8 cellular contexts compared by ENCODE assay signal in the genomic region with DNA sequence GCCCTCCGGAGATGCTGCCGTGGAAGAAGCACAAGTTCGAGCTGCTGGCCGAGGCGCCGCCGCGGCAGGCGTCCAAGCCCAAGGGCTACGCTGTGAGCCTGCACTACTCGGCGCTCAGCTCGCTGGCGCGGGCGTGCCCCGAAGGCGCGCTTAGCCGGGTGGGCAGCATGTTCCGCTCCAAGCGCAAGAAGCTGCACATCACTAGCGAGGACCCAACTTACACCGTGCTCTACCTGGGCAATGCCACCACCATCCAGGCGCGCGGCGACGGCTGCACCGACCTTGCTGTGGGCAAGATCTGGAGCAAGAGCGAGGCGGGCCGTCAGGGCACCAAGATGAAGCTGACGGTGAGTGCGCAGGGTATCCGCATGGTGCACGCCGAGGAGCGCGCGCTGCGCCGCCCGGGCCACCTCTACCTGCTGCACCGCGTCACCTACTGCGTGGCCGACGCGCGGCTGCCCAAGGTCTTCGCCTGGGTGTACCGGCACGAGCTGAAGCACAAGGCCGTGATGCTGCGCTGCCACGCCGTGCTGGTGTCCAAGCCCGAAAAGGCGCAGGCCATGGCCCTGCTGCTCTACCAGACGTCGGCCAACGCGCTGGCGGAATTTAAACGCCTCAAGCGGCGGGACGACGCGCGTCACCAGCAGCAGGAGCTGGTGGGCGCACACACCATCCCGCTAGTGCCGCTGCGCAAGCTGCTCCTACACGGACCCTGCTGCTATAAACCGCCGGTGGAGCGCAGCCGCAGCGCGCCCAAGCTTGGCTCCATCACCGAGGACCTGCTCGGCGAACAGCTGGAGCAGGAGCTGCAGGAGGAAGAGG. TPM values are rescaled to one million over a fixed set of nuclear protein-coding genes. Genes with fewer than 3 reads are reported as not detected.
DNase-seq lines count a peak whose midpoint lies in the region; ATAC-seq and TF ChIP-seq lines count a peak whose summit lies in the region.

No MANE protein-coding gene starts in this region.

- H3K27ac Mint-ChIP-seq in natural killer cell = peak overlapping the region; percentile 89 to 98

- DNase-seq in DMS53 (lab: John Stamatoyannopoulos, UW) = peak; percentile 69
- DNase-seq in activated T-cell treated with anti-CD3 and anti-CD28 coated beads for 24 hours (ENCODE audit: low read depth) = peak; percentile 6
- peak; percentile 53 for DNase-seq in fibroblast of mammary gland (ENCODE audit: low read depth)
- DNase-seq in natural killer cell = peak; percentile 37
- no peak for DNase-seq in GM10248 (ENCODE audit: extremely low spot score)
- no peak for DNase-seq in HuH-7.5 (ENCODE audit: low spot score)
- no peak for DNase-seq in H4 (ENCODE audit: low spot score)

- no peaks in the 10 kb centered on the region for H3K36me3 Mint-ChIP-seq in natural killer cell

- intact Hi-C loops in natural killer cell (cut with micrococcal nuclease) = loop anchor here (2.0 to 5.0 kb wide), 3 partner anchors 14 to 855 kb away; a partner anchor contains a TSS

- no peak for TF ChIP-seq CTCF in fibroblast of mammary gland (conservative IDR thresholded peaks at IDR 0.05; ENCODE audit: control insufficient read depth, insufficient read depth, low read depth, low read length)
- TF ChIP-seq CTCF in natural killer cell (IDR thresholded peaks at IDR 0.05) = no peak
- TF ChIP-seq CTCF in GM10248 (IDR thresholded peaks at IDR 0.05; ENCODE audit: control extremely low read depth, extremely low read depth, low read depth, missing control alignments) = no peak

- H3K4me3 ChIP-seq in fibroblast of mammary gland (ENCODE audit: control insufficient read depth, low read depth, low read length) = peak overlapping the region; percentile 61

- no peaks in the 10 kb centered on the region for H3K9me3 Mint-ChIP-seq in natural killer cell

- ATAC-seq in HG03521 (IDR thresholded peaks at IDR 0.05; ENCODE audit: unreplicated experiment) (peak; percentile 4), natural killer cell (peak in 1 of 3 donors; percentile 1)

- CTCF ChIA-PET in GM10248 (lab: Yijun Ruan, JAX) = interaction anchor here (1.0 to 7.4 kb wide), 17 partner anchors 14 to 584 kb away, joined by 3 to 90 read pairs (median 4); a partner anchor contains a TSS

- POLR2A ChIA-PET in GM10248 (lab: Yijun Ruan, JAX) = interaction anchor here (0.8 to 2.9 kb wide), 4 partner anchors 11 to 855 kb away, joined by 4 to 22 read pairs (median 4); a partner anchor contains a TSS

- H3K4me1 Mint-ChIP-seq in natural killer cell = peaks cover 70% of the 10 kb centered on the region in 2 donors

- no peaks in the 10 kb centered on the region for H3K27me3 Mint-ChIP-seq in natural killer cell (ENCODE audit: low read depth in 2 of 2)

- peak overlapping the region; percentile 98 for H3K4me3 Mint-ChIP-seq in natural killer cell

RNA-seq across cellular contexts. Expression of a gene that starts 1.3 kb away (rescaled TPM):
- total RNA-seq in natural killer cell = 10 to 100 TPM; 13.2 to 35.2 (median 21.6) TPM
- total RNA-seq in H4 (2014; rRNA removed; shearing (Covaris generic)) = 4.0 and 4.6 TPM in 2 replicates

RNA-seq across cellular contexts. Expression of a gene that starts 15.0 kb away (rescaled TPM):
- total RNA-seq in natural killer cell = 10 to 100 TPM; 56.4 to 67.6 (median 64.9) TPM
- total RNA-seq in H4 (2014; rRNA removed; shearing (Covaris generic)) = 43.5 and 51.6 TPM in 2 replicates

RNA-seq across cellular contexts. Expression of a gene that starts 53.8 kb away (rescaled TPM):
- total RNA-seq in natural killer cell = 1 to 10 TPM; 2.1 to 3.0 (median 2.8) TPM
- total RNA-seq in H4 (2014; rRNA removed; shearing (Covaris generic)) = 6.6 and 8.4 TPM in 2 replicates

Comparison
In these comparisons a context has a peak if more than half of its experiments do, and no peak if none do; other contexts are left out.
1. DNase-seq: peak in DMS53 (single experiment), activated T-cell treated with anti-CD3 and anti-CD28 coated beads for 24 hours (single experiment), fibroblast of mammary gland (single experiment) and natural killer cell (single experiment); none in GM10248 (single experiment), HuH-7.5 (single experiment) and H4 (single experiment).